ENCODE assay signal across 8 cellular contexts in the genomic region with DNA sequence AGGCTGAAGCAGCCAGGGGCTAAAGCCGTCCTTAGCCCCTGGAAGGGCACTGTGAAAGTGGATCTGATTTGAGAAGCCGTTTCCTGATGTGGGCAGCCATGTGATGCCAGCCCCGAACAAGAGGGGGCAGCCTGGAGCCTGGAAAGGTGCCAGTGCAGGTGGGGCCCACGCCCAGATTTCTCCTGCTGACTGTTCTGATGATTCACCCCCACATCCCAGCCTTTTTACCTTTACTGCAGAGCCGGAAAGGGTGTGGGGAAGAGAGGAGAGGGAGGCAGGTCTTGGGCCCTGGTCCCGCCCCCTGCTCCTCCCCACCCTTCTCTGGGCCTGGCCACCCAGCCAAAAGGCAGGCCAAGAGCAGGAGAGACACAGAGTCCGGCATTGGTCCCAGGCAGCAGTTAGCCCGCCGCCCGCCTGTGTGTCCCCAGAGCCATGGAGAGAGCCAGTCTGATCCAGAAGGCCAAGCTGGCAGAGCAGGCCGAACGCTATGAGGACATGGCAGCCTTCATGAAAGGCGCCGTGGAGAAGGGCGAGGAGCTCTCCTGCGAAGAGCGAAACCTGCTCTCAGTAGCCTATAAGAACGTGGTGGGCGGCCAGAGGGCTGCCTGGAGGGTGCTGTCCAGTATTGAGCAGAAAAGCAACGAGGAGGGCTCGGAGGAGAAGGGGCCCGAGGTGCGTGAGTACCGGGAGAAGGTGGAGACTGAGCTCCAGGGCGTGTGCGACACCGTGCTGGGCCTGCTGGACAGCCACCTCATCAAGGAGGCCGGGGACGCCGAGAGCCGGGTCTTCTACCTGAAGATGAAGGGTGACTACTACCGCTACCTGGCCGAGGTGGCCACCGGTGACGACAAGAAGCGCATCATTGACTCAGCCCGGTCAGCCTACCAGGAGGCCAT. TPM values are rescaled to one million over a fixed set of nuclear protein-coding genes. Genes with fewer than 3 reads are reported as not detected.
A peak's percentile ranks its signal among the peaks of the same experiment; 100 is the strongest.
DNase-seq lines count a peak whose midpoint lies in the region; ATAC-seq and TF ChIP-seq lines count a peak whose summit lies in the region.

Gene SFN, plus strand, starts transcription at position 369 of the 896 bp plus-strand sequence. Its CDS starts 64 bp downstream, at position 433.

- H3K4me1 Mint-ChIP-seq in dendritic cell treated with granulocyte-macrophage colony-stimulating factor and Interleukin-4, amounts not matched to agents 40 ng/mL and 50 ng/mL, for 4 days (ENCODE audit: low read depth): peaks cover 24% of the 10 kb centered on the region
- peaks cover 10 to 29% (median 24%) of the 10 kb centered on the region in 4 donors for H3K4me1 Mint-ChIP-seq in naive thymus-derived CD8-positive, alpha-beta T cell

- H3K4me3 ChIP-seq in DOHH2 (ENCODE audit: low read length) (peak within 1 kb of the TSS; percentile 96), vagina (peak within 1 kb of the TSS; percentile 48 to 67)

- no peak for ATAC-seq in naive thymus-derived CD8-positive, alpha-beta T cell

- peaks cover 13% of the 10 kb centered on the region for H3K27me3 Mint-ChIP-seq in dendritic cell treated with granulocyte-macrophage colony-stimulating factor and Interleukin-4, amounts not matched to agents 40 ng/mL and 50 ng/mL, for 4 days
- no peaks in the 10 kb centered on the region for H3K27me3 Mint-ChIP-seq in naive thymus-derived CD8-positive, alpha-beta T cell

- H3K79me2 ChIP-seq in DOHH2 (ENCODE audit: control insufficient read depth, low read length): peaks cover 2% of the 10 kb centered on the region; the same call in 1 of the 2 replicates

- intact Hi-C loops in dendritic cell treated with granulocyte-macrophage colony-stimulating factor and Interleukin-4, amounts not matched to agents 40 ng/mL and 50 ng/mL, for 4 days (cut with micrococcal nuclease): no loop called here
- intact Hi-C loops in vagina (cut with DNase I): no loop called here

- H4K20me1 ChIP-seq in DOHH2 (ENCODE audit: control insufficient read depth, insufficient read depth, low read depth, low read length): no peaks in the 10 kb centered on the region

- H3F3A ChIP-seq in DOHH2 (ENCODE audit: control insufficient read depth, insufficient read depth): peaks cover 19% of the 10 kb centered on the region

- H3K27ac ChIP-seq in DOHH2 (ENCODE audit: low read depth, low read length) (peak within 1 kb of the TSS; percentile 99), vagina (peak within 1 kb of the TSS; percentile 98)

- TF ChIP-seq CTCF in DOHH2 (IDR thresholded peaks at IDR 0.05; ENCODE audit: low read depth, low read length, poor library complexity, severe bottlenecking): peak; percentile 80
- TF ChIP-seq CTCF in vagina (IDR thresholded peaks at IDR 0.05): no peak

- POLR2A ChIA-PET in naive thymus-derived CD8-positive, alpha-beta T cell (lab: Charles Lee): interaction anchor here (0.5 to 2.0 kb wide), 5 partner anchors 7 to 323 kb away, joined by 3 to 6 read pairs (median 3); partner anchors contain the start of gene GPN2

- H3K36me3 Mint-ChIP-seq in dendritic cell treated with granulocyte-macrophage colony-stimulating factor and Interleukin-4, amounts not matched to agents 40 ng/mL and 50 ng/mL, for 4 days (ENCODE audit: low read depth): peaks cover 9% of the 10 kb centered on the region
- no peaks in the 10 kb centered on the region for H3K36me3 Mint-ChIP-seq in naive thymus-derived CD8-positive, alpha-beta T cell

- H3K9me3 ChIP-seq in DOHH2 (ENCODE audit: control insufficient read depth, insufficient read depth, low read length): no peaks in the 10 kb centered on the region
- no peaks in the 10 kb centered on the region for H3K9me3 ChIP-seq in vagina

- no peak within 1 kb of the TSS for H3K4me3 Mint-ChIP-seq in dendritic cell treated with granulocyte-macrophage colony-stimulating factor and Interleukin-4, amounts not matched to agents 40 ng/mL and 50 ng/mL, for 4 days
- peak within 1 kb of the TSS; percentile 87 to 100 (median 98) for H3K4me3 Mint-ChIP-seq in naive thymus-derived CD8-positive, alpha-beta T cell

- H3K36me3 ChIP-seq in DOHH2 (ENCODE audit: control insufficient read depth, low read length) (peaks cover 9% of the 10 kb centered on the region), vagina (no peaks in the 10 kb centered on the region)

- peak in 1 of 2 donors; percentile 41 for TF ChIP-seq POLR2A in vagina (IDR thresholded peaks at IDR 0.05)

- H3K27ac Mint-ChIP-seq in dendritic cell treated with granulocyte-macrophage colony-stimulating factor and Interleukin-4, amounts not matched to agents 40 ng/mL and 50 ng/mL, for 4 days: peak within 1 kb of the TSS; percentile 85
- H3K27ac Mint-ChIP-seq in naive thymus-derived CD8-positive, alpha-beta T cell: peak within 1 kb of the TSS in 8 of 10 donors; percentile 24 to 95 (median 78)

- H3K4me2 ChIP-seq in DOHH2 (ENCODE audit: low read length): peak within 1 kb of the TSS; percentile 86

- H3K4me1 ChIP-seq in DOHH2 (ENCODE audit: control insufficient read depth, low read length) (peaks cover 43% of the 10 kb centered on the region), vagina (peaks cover 41% of the 10 kb centered on the region)

- H3K9me2 ChIP-seq in DOHH2 (replicated peaks; ENCODE audit: control insufficient read depth, low read length): no peaks in the 10 kb centered on the region

- DNase-seq in NAMALWA (ENCODE audit: low spot score) (peak; percentile 59), UCSD-AML1 (lab: John Stamatoyannopoulos, UW; ENCODE audit: unreplicated experiment) (peak; percentile 36), vagina (ENCODE audit: extremely low spot score in 2 of 2) (no peak), AML-193 (lab: John Stamatoyannopoulos, UW) (no peak), putamen (ENCODE audit: low spot score) (no peak)
- peak in 5 of 10 donors; percentile 11 to 28 (median 20) for DNase-seq in naive thymus-derived CD8-positive, alpha-beta T cell

- H3K9me3 Mint-ChIP-seq in dendritic cell treated with granulocyte-macrophage colony-stimulating factor and Interleukin-4, amounts not matched to agents 40 ng/mL and 50 ng/mL, for 4 days: no peaks in the 10 kb centered on the region
- H3K9me3 Mint-ChIP-seq in naive thymus-derived CD8-positive, alpha-beta T cell: no peaks in the 10 kb centered on the region

- H3K27me3 ChIP-seq in DOHH2 (ENCODE audit: control insufficient read depth, low read length) (no peaks in the 10 kb centered on the region), vagina (no peaks in the 10 kb centered on the region)

RNA-seq across cellular contexts. Expression of gene SFN, which starts in this region (rescaled TPM):
- under 1 TPM; 0.38 to 0.47 TPM for total RNA-seq in naive thymus-derived CD8-positive, alpha-beta T cell
- not detected for polyA plus RNA-seq in naive thymus-derived CD8-positive, alpha-beta T cell
- total RNA-seq in vagina: 406 TPM

Comparison
In these comparisons a context has a peak if more than half of its experiments do, and no peak if none do; other contexts are left out.
1. RNA of gene SFN (total RNA-seq): 406 TPM in vagina (single experiment); 0.38 to 0.47 TPM in naive thymus-derived CD8-positive, alpha-beta T cell; every median in the first group is over 100 times any median in the second.
2. DNase-seq: peak in NAMALWA (single experiment) and UCSD-AML1 (single experiment); none in vagina (0 of 2), AML-193 (0 of 2) and putamen (single experiment).